Comparison of ENCODE assay signal across 17 cellular contexts in genomic region chr3:46100812-46101211, GRCh38.
A peak's percentile ranks its signal among the peaks of the same experiment; 100 is the strongest.
DNase-seq lines count a peak whose midpoint lies in the region; ATAC-seq, FAIRE-seq and TF ChIP-seq lines count a peak whose summit lies in the region.
"Had no signal": no experiment of that assay in that cellular context is flagged by ENCODE, and none has a peak within 500 bp of the region (broad histone marks: within the 10 kb centered on the region; RNA-seq: fewer than 3 reads in every experiment).

No MANE protein-coding gene starts in this region.

- H3K4me1 ChIP-seq in heart right ventricle (peaks cover 0 to 71% (median 0%) of the 10 kb centered on the region in 9 donors), pancreas (no peaks in the 10 kb centered on the region)

- WGBS in heart right ventricle, 2 donors, result 69 to 71% methylated on average over 2 of the region's 2 CpGs
- 82 to 84% methylated on average over 2 of the region's 2 CpGs for WGBS in pancreas, 2 donors

- DNase-seq in GF-D8 (lab: John Stamatoyannopoulos, UW), result peak; percentile 81
- peak; percentile 91 for DNase-seq in NOMO-1 treated with DMSO at 0.1 percent for 48 hours (lab: John Stamatoyannopoulos, UW; ENCODE audit: unreplicated experiment)
- DNase-seq in heart right ventricle, result peak in 1 of 2 donors; percentile 34
- DNase-seq in pancreas, result no peak
- DNase-seq in activated naive CD4-positive, alpha-beta T cell treated with anti-CD3 and anti-CD28 coated beads, Interleukin-2, amount 50 U/mL, for 72 hours (ENCODE audit: low spot score in 2 of 2), result no peak
- DNase-seq in activated effector memory CD4-positive, alpha-beta T cell treated with anti-CD3 and anti-CD28 coated beads, Interleukin-2, amount 50 U/mL, for 16 hours, result no peak
- DNase-seq: activated B cell treated with CpG ODN at 0.5 μM for 24 hours; activated effector memory CD4-positive, alpha-beta T cell treated with Interleukin-2 at 50 U/mL for 16 hours; Calu3; foreskin melanocyte; NCI-H2029 treated with DMSO at 0.1 percent for 48 hours; NCI-H524; stimulated activated CD4-positive, alpha-beta T cell treated with anti-CD3 and anti-CD28 coated beads, Interleukin-2, amount 100 ng/mL, for 24 hours had no signal

- H3K36me3 Mint-ChIP-seq in activated naive CD4-positive, alpha-beta T cell treated with anti-CD3 and anti-CD28 coated beads, Interleukin-2, amount 50 U/mL, for 72 hours, result peaks cover 8 to 25% of the 10 kb centered on the region in 2 donors

- H3K27ac ChIP-seq in heart right ventricle (peak overlapping the region in 3 of 10 donors; percentile 56 to 90 (median 70)), pancreas (peak overlapping the region in 1 of 4 donors; percentile 23)

- H3K9me3 ChIP-seq in heart right ventricle (peaks cover 0 to 5% (median 0%) of the 10 kb centered on the region in 11 donors), pancreas (no peaks in the 10 kb centered on the region)

- TF ChIP-seq CTCF in heart right ventricle (IDR thresholded peaks at IDR 0.05), result no peak
- TF ChIP-seq CTCF in pancreas (IDR thresholded peaks at IDR 0.05), result no peak

- no peak for FAIRE-seq in pancreas (lab: Jason Lieb, UNC)
- FAIRE-seq: G401.6 had no signal

- peak in 7 of 8 donors; percentile 36 to 74 (median 57) for ATAC-seq in heart right ventricle
- peak in 3 of 4 donors; percentile 15 to 69 (median 25) for ATAC-seq in pancreas
- no peak for ATAC-seq in HG03565 (IDR thresholded peaks at IDR 0.05; ENCODE audit: unreplicated experiment)
- ATAC-seq in HG03108 (IDR thresholded peaks at IDR 0.05; ENCODE audit: unreplicated experiment), result no peak
- ATAC-seq in activated naive CD4-positive, alpha-beta T cell treated with anti-CD3 and anti-CD28 coated beads, Interleukin-2, amount 50 U/mL, for 72 hours, result no peak
- ATAC-seq: Panc1 had no signal

- H3K9me3 Mint-ChIP-seq in activated naive CD4-positive, alpha-beta T cell treated with anti-CD3 and anti-CD28 coated beads, Interleukin-2, amount 50 U/mL, for 72 hours, result peaks cover 8 to 20% of the 10 kb centered on the region in 2 donors
- H3K9me3 Mint-ChIP-seq: activated B cell treated with CpG ODN at 0.5 μM for 24 hours had no signal

- H3K4me3 ChIP-seq in heart right ventricle, result no peak overlapping the region
- H3K4me3 ChIP-seq in pancreas, result no peak overlapping the region

- intact Hi-C loops in heart right ventricle (cut with DNase I), result no loop called here
- intact Hi-C loops in pancreas (cut with DNase I), result no loop called here

- H3K36me3 ChIP-seq in heart right ventricle, result no peaks in the 10 kb centered on the region
- H3K36me3 ChIP-seq in pancreas, result no peaks in the 10 kb centered on the region

- no peak overlapping the region for H3K27ac Mint-ChIP-seq in activated naive CD4-positive, alpha-beta T cell treated with anti-CD3 and anti-CD28 coated beads, Interleukin-2, amount 50 U/mL, for 72 hours
- H3K27ac Mint-ChIP-seq: activated B cell treated with CpG ODN at 0.5 μM for 24 hours had no signal

- H3K27me3 ChIP-seq in heart right ventricle (peaks cover 0 to 8% (median 0%) of the 10 kb centered on the region in 7 donors), pancreas (no peaks in the 10 kb centered on the region)

Comparison
In these comparisons a context has a peak if more than half of its experiments do, and no peak if none do; other contexts are left out.
1. DNase-seq: peak in GF-D8 (single experiment) and NOMO-1 treated with DMSO at 0.1 percent for 48 hours (single experiment); none in pancreas (0 of 6), activated naive CD4-positive, alpha-beta T cell treated with anti-CD3 and anti-CD28 coated beads, Interleukin-2, amount 50 U/mL, for 72 hours (0 of 2) and activated effector memory CD4-positive, alpha-beta T cell treated with anti-CD3 and anti-CD28 coated beads, Interleukin-2, amount 50 U/mL, for 16 hours (single experiment).
2. ATAC-seq: peak in heart right ventricle (7 of 8) and pancreas (3 of 4); none in HG03565 (single experiment), HG03108 (single experiment) and activated naive CD4-positive, alpha-beta T cell treated with anti-CD3 and anti-CD28 coated beads, Interleukin-2, amount 50 U/mL, for 72 hours (0 of 2).